ENCODE assay signal across 8 cellular contexts in genomic region chr12:118035194-118036041, GRCh38. TPM values are rescaled to one million over a fixed set of nuclear protein-coding genes. Genes with fewer than 3 reads are reported as not detected.
DNase-seq lines count a peak whose midpoint lies in the region; ATAC-seq and TF ChIP-seq lines count a peak whose summit lies in the region.

No MANE protein-coding gene starts in this region.

- intact Hi-C loops in dorsolateral prefrontal cortex (cut with DNase I) (loop anchor here in 1 of 2 donors (2.0 kb wide), 1 partner anchor 161 kb away; no protein-coding TSS in a partner anchor), sigmoid colon (cut with DNase I) (loop anchor here (10.0 kb wide), 1 partner anchor 161 kb away; no protein-coding TSS in a partner anchor)

- no peaks in the 10 kb centered on the region for H3K27me3 ChIP-seq in dorsolateral prefrontal cortex
- H3K27me3 ChIP-seq in hepatocyte, result no peaks in the 10 kb centered on the region
- no peaks in the 10 kb centered on the region for H3K27me3 ChIP-seq in sigmoid colon

- ATAC-seq in HG02571 (IDR thresholded peaks at IDR 0.05; ENCODE audit: unreplicated experiment), result peak; percentile 74

- H3K4me3 ChIP-seq in GM12875 (ENCODE audit: low read depth, low read length) (no peak overlapping the region), dorsolateral prefrontal cortex (no peak overlapping the region), hepatocyte (no peak overlapping the region), sigmoid colon (no peak overlapping the region)

- no peak overlapping the region for H2AFZ ChIP-seq in hepatocyte

- no peak overlapping the region for H3K4me2 ChIP-seq in hepatocyte

- 87% methylated on average over 9 of the region's 9 CpGs for WGBS in hepatocyte (ENCODE audit: low lambda C conversion rate, missing lambda C conversion rate)
- WGBS in sigmoid colon, 2 donors, result 69 to 78% methylated on average over 9 of the region's 9 CpGs

- peak overlapping the region in 52 of 59 donors; percentile 1 to 92 (median 70) for H3K27ac ChIP-seq in dorsolateral prefrontal cortex
- H3K27ac ChIP-seq in hepatocyte, result no peak overlapping the region
- H3K27ac ChIP-seq in sigmoid colon, result no peak overlapping the region

- no peaks in the 10 kb centered on the region for H4K20me1 ChIP-seq in hepatocyte (ENCODE audit: insufficient read depth, poor library complexity, severe bottlenecking)

- peak; percentile 77 for DNase-seq in ACHN
- peak; percentile 59 for DNase-seq in NCI-H2029 (lab: John Stamatoyannopoulos, UW)
- peak in 2 of 10 donors; percentile 27 to 55 for DNase-seq in dorsolateral prefrontal cortex
- no peak for DNase-seq in hepatocyte (ENCODE audit: low spot score)
- DNase-seq in SW480 (ENCODE audit: low spot score), result no peak
- DNase-seq in sigmoid colon, result no peak

- H3K36me3 ChIP-seq in hepatocyte (replicated peaks; ENCODE audit: insufficient read depth, low read depth) (no peaks in the 10 kb centered on the region), sigmoid colon (peaks cover 11 to 100% (median 55%) of the 10 kb centered on the region in 4 donors)

- TF ChIP-seq POLR2A in sigmoid colon (IDR thresholded peaks at IDR 0.05), result no peak

- TF ChIP-seq CTCF in GM12875 (IDR thresholded peaks at IDR 0.05; ENCODE audit: borderline replicate concordance, insufficient read depth, low read depth, low read length) (0 out of 2 replicates have a peak, but pooled peaks have one; percentile 9), dorsolateral prefrontal cortex (IDR thresholded peaks at IDR 0.05 in 54 of 56, conservative IDR thresholded peaks at IDR 0.05 in 2 of 56; ENCODE audit: low read depth in 1 of 56, partially characterized antibody in 56 of 56) (peak in 3 of 56 donors; percentile 1 to 6 (median 2)), hepatocyte (IDR thresholded peaks at IDR 0.05; ENCODE audit: poor library complexity) (no peak), sigmoid colon (IDR thresholded peaks at IDR 0.05) (no peak)

- no peaks in the 10 kb centered on the region for H3K4me1 ChIP-seq in hepatocyte (ENCODE audit: insufficient read depth)
- no peaks in the 10 kb centered on the region for H3K4me1 ChIP-seq in sigmoid colon

- TF ChIP-seq EP300 in sigmoid colon (IDR thresholded peaks at IDR 0.05), result no peak

- in situ Hi-C loops in ACHN (cut with HindIII; ENCODE audit: low pct_ligation_motif_present, low pct_unique_long_range_greater_than_20kb, low sequenced_read_pairs), result loop anchor here (25.0 kb wide), 1 partner anchor 173 kb away; no protein-coding TSS in a partner anchor

- no peaks in the 10 kb centered on the region for H3K79me2 ChIP-seq in hepatocyte

- H3K9me2 ChIP-seq in hepatocyte (replicated peaks; ENCODE audit: insufficient read depth), result no peaks in the 10 kb centered on the region

- no peaks in the 10 kb centered on the region for H3K9me3 ChIP-seq in hepatocyte (ENCODE audit: low read depth)
- no peaks in the 10 kb centered on the region for H3K9me3 ChIP-seq in sigmoid colon

RNA-seq across cellular contexts. Expression of gene RFC5, which starts 18.9 kb away (rescaled TPM):
- total RNA-seq in dorsolateral prefrontal cortex, result 10 to 100 TPM in 115 of 120 experiments, 1 to 10 TPM in 5; 7.6 to 22.3 (median 14.5) TPM
- 16.3 and 18.6 TPM in 2 replicates for total RNA-seq in hepatocyte
- polyA plus RNA-seq in hepatocyte, result 12.6 and 17.3 TPM in 2 replicates
- 10 to 100 TPM in 2 of 4 donors, 1 to 10 TPM in 2; 6.9 to 12.7 (median 9.7) TPM for total RNA-seq in sigmoid colon
- polyA plus RNA-seq in sigmoid colon, result 10 to 100 TPM in 2 of 3 donors, 1 to 10 TPM in 1; 9.5 to 15.1 (median 12.0) TPM

RNA-seq across cellular contexts. Expression of gene WSB2, which starts 25.6 kb away (rescaled TPM):
- 100 to 1,000 TPM; 117 to 328 (median 199) TPM for total RNA-seq in dorsolateral prefrontal cortex
- total RNA-seq in hepatocyte, result 86.2 and 99.5 TPM in 2 replicates
- 45.4 and 51.5 TPM in 2 replicates for polyA plus RNA-seq in hepatocyte
- 10 to 100 TPM; 50.2 to 64.0 (median 55.6) TPM for total RNA-seq in sigmoid colon
- polyA plus RNA-seq in sigmoid colon, result 100 to 1,000 TPM in 2 of 3 donors, 10 to 100 TPM in 1; 58.9 to 160 (median 105) TPM

Comparison
In these comparisons a context has a peak if more than half of its experiments do, and no peak if none do; other contexts are left out.
1. DNase-seq: peak in ACHN (single experiment) and NCI-H2029 (single experiment); none in hepatocyte (single experiment), SW480 (single experiment) and sigmoid colon (single experiment).
2. H3K27ac ChIP-seq: peak in dorsolateral prefrontal cortex (52 of 59); none in hepatocyte (single experiment) and sigmoid colon (0 of 4).